ENCODE assay signal across 20 cellular contexts in the genomic region with DNA sequence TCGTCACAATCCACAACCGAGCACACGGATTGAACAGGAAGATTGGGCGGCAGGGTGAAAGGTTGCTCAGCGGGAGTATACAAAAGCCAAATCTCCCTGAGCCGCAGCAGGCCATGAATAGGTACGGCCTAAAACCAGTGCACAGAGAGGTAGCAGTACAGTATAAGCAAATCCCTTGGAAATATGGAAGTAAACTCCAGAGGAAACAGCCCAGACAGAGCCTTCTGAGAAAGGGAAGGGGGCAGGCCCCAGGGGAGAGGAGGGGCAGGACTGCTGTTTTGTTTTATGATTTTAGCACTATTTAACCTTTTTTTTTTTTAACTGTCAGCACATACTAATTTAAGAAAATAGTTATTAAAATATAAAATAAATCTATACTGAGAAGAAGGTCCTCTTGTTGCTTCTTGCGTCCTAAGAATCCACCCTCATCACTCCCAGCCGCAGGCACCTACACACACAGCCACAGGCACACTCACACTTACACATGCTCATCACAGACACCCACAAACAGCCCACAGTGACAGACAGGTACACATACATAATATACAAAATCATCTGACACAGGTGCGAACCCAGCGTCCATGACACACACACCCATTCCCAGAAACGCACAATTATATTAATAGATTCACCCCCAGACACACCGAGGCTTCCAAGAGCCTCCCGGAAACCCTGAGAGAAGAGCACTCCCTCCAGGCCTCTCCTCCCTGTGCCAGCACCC. TPM values are rescaled to one million over a fixed set of nuclear protein-coding genes. Genes with fewer than 3 reads are reported as not detected.
DNase-seq lines count a peak whose midpoint lies in the region; ATAC-seq and TF ChIP-seq lines count a peak whose summit lies in the region.
"Had no signal": no experiment of that assay in that cellular context is flagged by ENCODE, and none has a peak within 500 bp of the region (broad histone marks: within the 10 kb centered on the region; RNA-seq: fewer than 3 reads in every experiment).

No MANE protein-coding gene starts in this region.

- intact Hi-C loops in CD8-positive, alpha-beta T cell (cut with DNase I, micrococcal nuclease): no loop called here
- intact Hi-C loops in activated naive CD4-positive, alpha-beta T cell treated with anti-CD3 and anti-CD28 coated beads for 36 hours (cut with micrococcal nuclease): no loop called here

- peak overlapping the region; percentile 63 for H3K27ac Mint-ChIP-seq in CD8-positive, alpha-beta T cell
- peak overlapping the region; percentile 65 for H3K27ac Mint-ChIP-seq in central memory CD8-positive, alpha-beta T cell (ENCODE audit: low read depth)
- H3K27ac Mint-ChIP-seq in neural progenitor cell: peak overlapping the region; percentile 27
- H3K27ac Mint-ChIP-seq in activated naive CD4-positive, alpha-beta T cell treated with anti-CD3 and anti-CD28 coated beads for 36 hours: no peak overlapping the region
- H3K27ac Mint-ChIP-seq: CD4-positive, alpha-beta T cell; WTC11 had no signal

- H3K9me3 ChIP-seq in CD8-positive, alpha-beta T cell (ENCODE audit: low read length): no peaks in the 10 kb centered on the region
- no peaks in the 10 kb centered on the region for H3K9me3 ChIP-seq in neural progenitor cell (ENCODE audit: low read depth)
- H3K9me3 ChIP-seq: ascending aorta had no signal

- H4K20me1 ChIP-seq in neural progenitor cell (ENCODE audit: low read depth): no peaks in the 10 kb centered on the region

- no peaks in the 10 kb centered on the region for H3K27me3 Mint-ChIP-seq in CD8-positive, alpha-beta T cell (ENCODE audit: low read depth)
- H3K27me3 Mint-ChIP-seq in central memory CD8-positive, alpha-beta T cell: no peaks in the 10 kb centered on the region
- peaks cover 5% of the 10 kb centered on the region for H3K27me3 Mint-ChIP-seq in neural progenitor cell (ENCODE audit: insufficient read depth, low read depth)
- H3K27me3 Mint-ChIP-seq in activated naive CD4-positive, alpha-beta T cell treated with anti-CD3 and anti-CD28 coated beads for 36 hours (ENCODE audit: low read depth): no peaks in the 10 kb centered on the region
- H3K27me3 Mint-ChIP-seq: CD4-positive, alpha-beta T cell had no signal

- peaks cover 3% of the 10 kb centered on the region for H3K4me1 Mint-ChIP-seq in CD8-positive, alpha-beta T cell (ENCODE audit: low read depth)
- peaks cover 11% of the 10 kb centered on the region for H3K4me1 Mint-ChIP-seq in central memory CD8-positive, alpha-beta T cell
- H3K4me1 Mint-ChIP-seq in neural progenitor cell: peaks cover 9% of the 10 kb centered on the region
- no peaks in the 10 kb centered on the region for H3K4me1 Mint-ChIP-seq in activated naive CD4-positive, alpha-beta T cell treated with anti-CD3 and anti-CD28 coated beads for 36 hours (ENCODE audit: low read depth)
- H3K4me1 Mint-ChIP-seq: WTC11 had no signal

- no peak overlapping the region for H3K27ac ChIP-seq in CD8-positive, alpha-beta T cell (ENCODE audit: low read depth, low read length)
- H3K27ac ChIP-seq in RWPE1: peak overlapping the region; percentile 73
- no peak overlapping the region for H3K27ac ChIP-seq in neural progenitor cell
- H3K27ac ChIP-seq: ascending aorta had no signal

- no peaks in the 10 kb centered on the region for H3K9me3 Mint-ChIP-seq in CD8-positive, alpha-beta T cell
- H3K9me3 Mint-ChIP-seq in central memory CD8-positive, alpha-beta T cell: no peaks in the 10 kb centered on the region
- no peaks in the 10 kb centered on the region for H3K9me3 Mint-ChIP-seq in neural progenitor cell
- H3K9me3 Mint-ChIP-seq in activated naive CD4-positive, alpha-beta T cell treated with anti-CD3 and anti-CD28 coated beads for 36 hours: peaks cover 2% of the 10 kb centered on the region
- H3K9me3 Mint-ChIP-seq: CD4-positive, alpha-beta T cell had no signal

- H2AFZ ChIP-seq in neural progenitor cell (replicated peaks): no peak overlapping the region

- H3K4me3 ChIP-seq in CD8-positive, alpha-beta T cell (ENCODE audit: low read depth, low read length): no peak overlapping the region
- no peak overlapping the region for H3K4me3 ChIP-seq in neural progenitor cell
- H3K4me3 ChIP-seq: ascending aorta had no signal

- H3K4me1 ChIP-seq in CD8-positive, alpha-beta T cell (ENCODE audit: insufficient read depth, low read length): no peaks in the 10 kb centered on the region
- no peaks in the 10 kb centered on the region for H3K4me1 ChIP-seq in neural progenitor cell
- H3K4me1 ChIP-seq: ascending aorta had no signal

- POLR2A ChIA-PET in CD8-positive, alpha-beta T cell (lab: Charles Lee): no interaction called here
- POLR2A ChIA-PET in RWPE1 (lab: Yijun Ruan, JAX; ENCODE audit: low non-redundant PET): no interaction called here

- ATAC-seq in CD8-positive, alpha-beta T cell: no peak
- peak; percentile 85 for ATAC-seq in central memory CD8-positive, alpha-beta T cell (replicated peaks; ENCODE audit: extremely low read depth, poor library complexity, severe bottlenecking)
- ATAC-seq in HG02973 (IDR thresholded peaks at IDR 0.05; ENCODE audit: unreplicated experiment): no peak
- ATAC-seq: WTC11 had no signal

- CTCF ChIA-PET in CD8-positive, alpha-beta T cell (lab: Charles Lee): interaction anchor here (1.5 kb wide), 1 partner anchor 156 kb away, joined by 4 read pairs; no protein-coding TSS in a partner anchor
- CTCF ChIA-PET in RWPE1 (lab: Yijun Ruan, JAX): interaction anchor here (0.6 to 1.7 kb wide), 4 partner anchors 113 to 462 kb away, joined by 3 to 4 read pairs (median 3); no protein-coding TSS in a partner anchor
- CTCF ChIA-PET in activated naive CD4-positive, alpha-beta T cell treated with anti-CD3 and anti-CD28 coated beads for 36 hours (lab: Charles Lee): no interaction called here

- no peaks in the 10 kb centered on the region for H3K27me3 ChIP-seq in CD8-positive, alpha-beta T cell (ENCODE audit: insufficient read depth, low read length)
- no peaks in the 10 kb centered on the region for H3K27me3 ChIP-seq in neural progenitor cell
- H3K27me3 ChIP-seq: ascending aorta had no signal

- no peak for TF ChIP-seq CTCF in CD8-positive, alpha-beta T cell (IDR thresholded peaks at IDR 0.05)
- TF ChIP-seq CTCF in RWPE1 (conservative IDR thresholded peaks at IDR 0.05; ENCODE audit: low read depth) (no peak), neural progenitor cell (IDR thresholded peaks at IDR 0.05) (no peak)

- H3K36me3 ChIP-seq in CD8-positive, alpha-beta T cell (ENCODE audit: insufficient read depth, low read length): no peaks in the 10 kb centered on the region
- no peaks in the 10 kb centered on the region for H3K36me3 ChIP-seq in neural progenitor cell
- H3K36me3 ChIP-seq: ascending aorta had no signal

- H3K79me2 ChIP-seq in neural progenitor cell (ENCODE audit: low read depth): no peaks in the 10 kb centered on the region

- no peak for DNase-seq in CD8-positive, alpha-beta T cell
- peak; percentile 17 for DNase-seq in RWPE1 (ENCODE audit: low spot score)
- DNase-seq in central memory CD8-positive, alpha-beta T cell (ENCODE audit: low spot score in 2 of 2): no peak
- no peak for DNase-seq in neural progenitor cell (ENCODE audit: low spot score)
- no peak for DNase-seq in activated naive CD4-positive, alpha-beta T cell treated with anti-CD3 and anti-CD28 coated beads for 36 hours
- DNase-seq in stimulated activated CD4-positive, alpha-beta T cell treated with anti-CD3 and anti-CD28 coated beads, Interleukin-15, amount 100 ng/mL, for 24 hours: no peak
- no peak for DNase-seq in hypothalamus (lab: John Stamatoyannopoulos, UW)
- DNase-seq: activated CD4-positive, alpha-beta T cell treated with anti-CD3 and anti-CD28 coated beads, Interleukin-2, amount 50 U/mL, for 48 hours; activated naive CD4-positive, alpha-beta T cell treated with Interleukin-2 at 50 U/mL for 16 hours; activated T-cell treated with anti-CD3 and anti-CD28 coated beads, Interleukin-2, amount 50 U/mL, for 1 hour; CD4-positive, alpha-beta T cell; DMS53; SHP77 treated with DMSO at 0.1 percent for 48 hours; T-helper 2 cell had no signal

- H3K36me3 Mint-ChIP-seq in CD8-positive, alpha-beta T cell: peaks cover 31% of the 10 kb centered on the region
- H3K36me3 Mint-ChIP-seq in central memory CD8-positive, alpha-beta T cell (ENCODE audit: insufficient read depth): peaks cover 2% of the 10 kb centered on the region
- no peaks in the 10 kb centered on the region for H3K36me3 Mint-ChIP-seq in neural progenitor cell
- no peaks in the 10 kb centered on the region for H3K36me3 Mint-ChIP-seq in activated naive CD4-positive, alpha-beta T cell treated with anti-CD3 and anti-CD28 coated beads for 36 hours (ENCODE audit: low read depth)

- H3K4me2 ChIP-seq in neural progenitor cell: no peak overlapping the region

- no peak overlapping the region for H3K4me3 Mint-ChIP-seq in CD8-positive, alpha-beta T cell
- H3K4me3 Mint-ChIP-seq in central memory CD8-positive, alpha-beta T cell: no peak overlapping the region
- H3K4me3 Mint-ChIP-seq in neural progenitor cell: no peak overlapping the region
- no peak overlapping the region for H3K4me3 Mint-ChIP-seq in activated naive CD4-positive, alpha-beta T cell treated with anti-CD3 and anti-CD28 coated beads for 36 hours
- H3K4me3 Mint-ChIP-seq: CD4-positive, alpha-beta T cell; WTC11 had no signal

- no peak overlapping the region for H3K9ac ChIP-seq in neural progenitor cell

- no peaks in the 10 kb centered on the region for H3F3A ChIP-seq in neural progenitor cell (ENCODE audit: low read depth)

RNA-seq across cellular contexts. Expression of gene PLXDC1, which starts 12.9 kb away (rescaled TPM):
- total RNA-seq in CD8-positive, alpha-beta T cell: 10 to 100 TPM; 66.5 to 75.7 TPM
- total RNA-seq in neural progenitor cell (ENCODE audit: low replicate concordance): 2.1 and 2.5 TPM in 2 replicates
- 1 to 10 TPM; 1.2 to 1.4 TPM for total RNA-seq in activated naive CD4-positive, alpha-beta T cell treated with anti-CD3 and anti-CD28 coated beads for 36 hours

RNA-seq across cellular contexts. Expression of gene ARL5C, which starts 27.4 kb away (rescaled TPM):
- not detected for total RNA-seq in CD8-positive, alpha-beta T cell
- total RNA-seq in neural progenitor cell (ENCODE audit: low replicate concordance): not detected in 2 replicates
- total RNA-seq in activated naive CD4-positive, alpha-beta T cell treated with anti-CD3 and anti-CD28 coated beads for 36 hours: not detected
- total RNA-seq: ascending aorta; CD4-positive, alpha-beta T cell; fibroblast of villous mesenchyme; mesenteric fat pad; temporal lobe; WTC11 had no signal

RNA-seq across cellular contexts. Expression of gene CACNB1, which starts 58.9 kb away (rescaled TPM):
- total RNA-seq in CD8-positive, alpha-beta T cell: 10 to 100 TPM in 1 of 2 experiments, 1 to 10 TPM in 1; 9.1 to 11.8 TPM
- 6.3 and 16.5 TPM in 2 replicates for total RNA-seq in neural progenitor cell (ENCODE audit: low replicate concordance)
- 1 to 10 TPM; 5.3 to 5.9 TPM for total RNA-seq in activated naive CD4-positive, alpha-beta T cell treated with anti-CD3 and anti-CD28 coated beads for 36 hours

Comparison
In these comparisons a context has a peak if more than half of its experiments do, and no peak if none do; other contexts are left out.
1. RNA of gene PLXDC1, which starts 12.9 kb away (total RNA-seq): 66.5 to 75.7 TPM in CD8-positive, alpha-beta T cell; 2.1 to 2.5 TPM in neural progenitor cell and 1.2 to 1.4 TPM in activated naive CD4-positive, alpha-beta T cell treated with anti-CD3 and anti-CD28 coated beads for 36 hours; every median in the first group is over 10 times any median in the second.